Comparison of ENCODE assay signal across 8 cellular contexts in genomic region chr7:26863504-26864308, GRCh38. TPM values are rescaled to one million over a fixed set of nuclear protein-coding genes. Genes with fewer than 3 reads are reported as not detected.
DNase-seq lines count a peak whose midpoint lies in the region; ATAC-seq and TF ChIP-seq lines count a peak whose summit lies in the region.

No MANE protein-coding gene starts in this region.

- peak overlapping the region; percentile 50 to 90 (median 69) for H3K4me3 ChIP-seq in heart left ventricle
- peak overlapping the region; percentile 52 to 71 (median 68) for H3K4me3 ChIP-seq in right lobe of liver
- peak overlapping the region; percentile 71 to 98 (median 90) for H3K4me3 ChIP-seq in subcutaneous abdominal adipose tissue (ENCODE audit: low read depth in 1 of 5, low read length in 5 of 5)

- H3K9me3 ChIP-seq in heart left ventricle (no peaks in the 10 kb centered on the region), right lobe of liver (no peaks in the 10 kb centered on the region), subcutaneous abdominal adipose tissue (ENCODE audit: control insufficient read depth in 5 of 5, low read length in 5 of 5) (no peaks in the 10 kb centered on the region)

- intact Hi-C loops in heart left ventricle (cut with DNase I) = loop anchor here in 2 of 10 donors (5.0 kb wide), 1 partner anchor 269 kb away; the partner anchor contains the start of gene HOXA4 (in 2 of the 2)
- intact Hi-C loops in Right ventricle myocardium inferior (cut with DNase I) = no loop called here
- intact Hi-C loops in right lobe of liver (cut with DNase I) = no loop called here

- no peaks in the 10 kb centered on the region for H3K36me3 ChIP-seq in heart left ventricle
- no peaks in the 10 kb centered on the region for H3K36me3 ChIP-seq in right lobe of liver
- no peaks in the 10 kb centered on the region for H3K36me3 ChIP-seq in subcutaneous abdominal adipose tissue (ENCODE audit: control insufficient read depth in 5 of 5, insufficient read depth in 5 of 5, low read length in 5 of 5)

- WGBS in heart left ventricle, 4 donors = 5 to 6% (median 6%) methylated on average over 17 of the region's 17 CpGs
- 7% methylated on average over 13 of the region's 17 CpGs for WGBS in right lobe of liver (ENCODE audit: insufficient coverage, low coverage, low lambda C conversion rate, missing lambda C conversion rate)

- H3K27me3 ChIP-seq in heart left ventricle (peaks cover 0 to 79% (median 30%) of the 10 kb centered on the region in 9 donors), right lobe of liver (peaks cover 0 to 6% of the 10 kb centered on the region in 2 donors), subcutaneous abdominal adipose tissue (ENCODE audit: control insufficient read depth in 5 of 5, insufficient read depth in 4 of 5, low read length in 5 of 5) (no peaks in the 10 kb centered on the region)

- TF ChIP-seq POLR2A in heart left ventricle (IDR thresholded peaks at IDR 0.05) (no peak), right lobe of liver (IDR thresholded peaks at IDR 0.05) (no peak)

- TF ChIP-seq CTCF in heart left ventricle (IDR thresholded peaks at IDR 0.05) (no peak), right lobe of liver (IDR thresholded peaks at IDR 0.05) (no peak)

- H3K4me1 ChIP-seq in heart left ventricle (peaks cover 0 to 22% (median 0%) of the 10 kb centered on the region in 12 donors), right lobe of liver (peaks cover 0 to 6% (median 2%) of the 10 kb centered on the region in 4 donors), subcutaneous abdominal adipose tissue (ENCODE audit: control insufficient read depth in 5 of 5, insufficient read depth in 5 of 5, low read length in 5 of 5) (peaks cover 3 to 23% (median 17%) of the 10 kb centered on the region in 5 donors)

- ATAC-seq in heart left ventricle (no peak), Right ventricle myocardium inferior (no peak), HG02852 (IDR thresholded peaks at IDR 0.05; ENCODE audit: unreplicated experiment) (peak; percentile 33), right lobe of liver (peak in 3 of 4 donors; percentile 1 to 11 (median 4)), HG03439 (IDR thresholded peaks at IDR 0.05; ENCODE audit: unreplicated experiment) (no peak)

- H3K27ac ChIP-seq in heart left ventricle = peak overlapping the region; percentile 66 to 96 (median 80)
- peak overlapping the region; percentile 83 to 91 (median 86) for H3K27ac ChIP-seq in right lobe of liver
- peak overlapping the region; percentile 94 for H3K27ac ChIP-seq in subcutaneous abdominal adipose tissue (ENCODE audit: low read depth, low read length)

- DNase-seq in heart left ventricle (peak in 1 of 5 donors; percentile 22), Right ventricle myocardium inferior (ENCODE audit: missing footprints) (no peak), RKO (ENCODE audit: low spot score) (peak; percentile 63), right lobe of liver (no peak)
- peak; percentile 33 for DNase-seq in central memory CD4-positive, alpha-beta T cell

- peak overlapping the region; percentile 81 to 98 (median 91) for H3K9ac ChIP-seq in subcutaneous abdominal adipose tissue (ENCODE audit: low read length in 5 of 5)

RNA-seq across cellular contexts. Expression of gene SKAP2, which starts 0.7 kb away (rescaled TPM):
- total RNA-seq in heart left ventricle (10 to 100 TPM in 2 of 9 donors, 1 to 10 TPM in 7; 2.9 to 17.3 (median 6.0) TPM), Right ventricle myocardium inferior (8.0 TPM), right lobe of liver (10 to 100 TPM in 2 of 6 experiments, 1 to 10 TPM in 4; 4.7 to 19.6 (median 9.0) TPM)
- 1 to 10 TPM in 1 of 2 donors, under 1 TPM in 1; 0.99 to 2.5 TPM for polyA plus RNA-seq in heart left ventricle

Comparison
In these comparisons a context has a peak if more than half of its experiments do, and no peak if none do; other contexts are left out.
1. ATAC-seq: peak in HG02852 (single experiment) and right lobe of liver (3 of 4); none in heart left ventricle (0 of 4), Right ventricle myocardium inferior (single experiment) and HG03439 (single experiment).
2. DNase-seq: peak in RKO (single experiment) and central memory CD4-positive, alpha-beta T cell (single experiment); none in Right ventricle myocardium inferior (single experiment) and right lobe of liver (0 of 3).
3. Peak in every context shown above with its lines, with median percentiles within 50 percentile points of each other: H3K27ac ChIP-seq and H3K4me3 ChIP-seq.